In genomic region chr5:7053125-7053524, GRCh38 we compare ENCODE assay signal across 29 cellular contexts.
"Had no signal": no experiment of that assay in that cellular context is flagged by ENCODE, and none has a peak within 500 bp of the region (broad histone marks: within the 10 kb centered on the region; RNA-seq: fewer than 3 reads in every experiment).

No MANE protein-coding gene starts in this region.

- H3K27me3 ChIP-seq: colonic mucosa, dorsolateral prefrontal cortex, esophagus muscularis mucosa, esophagus squamous epithelium, foreskin keratinocyte, gastrocnemius medialis, gastroesophageal sphincter, heart left ventricle, heart right ventricle had no signal

- H3K36me3 ChIP-seq: colonic mucosa, esophagus muscularis mucosa, esophagus squamous epithelium, gastrocnemius medialis, gastroesophageal sphincter, heart left ventricle, heart right ventricle had no signal

- ATAC-seq: effector memory CD8-positive, alpha-beta T cell; esophagus mucosa; foreskin keratinocyte; gastrocnemius medialis; gastroesophageal sphincter; heart left ventricle; heart right ventricle had no signal

- H3K4me3 Mint-ChIP-seq: dendritic cell treated with granulocyte-macrophage colony-stimulating factor and Interleukin-4, amounts not matched to agents 40 ng/mL and 50 ng/mL, for 4 days; effector memory CD8-positive, alpha-beta T cell; endodermal cell had no signal

- H3K4me1 ChIP-seq: colonic mucosa, esophagus muscularis mucosa, esophagus squamous epithelium, foreskin keratinocyte, gastrocnemius medialis, gastroesophageal sphincter, heart left ventricle, heart right ventricle had no signal

- H3K27me3 Mint-ChIP-seq: dendritic cell treated with granulocyte-macrophage colony-stimulating factor and Interleukin-4, amounts not matched to agents 40 ng/mL and 50 ng/mL, for 4 days; effector memory CD8-positive, alpha-beta T cell had no signal

- FAIRE-seq: colon, endometrium, endothelial cell of umbilical vein, frontal cortex had no signal

- H3K4me3 ChIP-seq: colonic mucosa, coronary artery, dorsolateral prefrontal cortex, esophagus muscularis mucosa, esophagus squamous epithelium, gastrocnemius medialis, gastroesophageal sphincter, heart left ventricle, heart right ventricle had no signal

- H3K27ac ChIP-seq: colonic mucosa, coronary artery, epithelial cell of prostate, esophagus muscularis mucosa, esophagus squamous epithelium, foreskin keratinocyte, gastrocnemius medialis, gastroesophageal sphincter, heart left ventricle, heart right ventricle had no signal

- H3K9me3 ChIP-seq: colonic mucosa, esophagus muscularis mucosa, esophagus squamous epithelium, gastrocnemius medialis, gastroesophageal sphincter, heart left ventricle, heart right ventricle had no signal

- DNase-seq: colonic mucosa; cortex of kidney; dermis blood vessel endothelial cell; dorsolateral prefrontal cortex; effector CD4-positive, alpha-beta T cell; effector CD8-positive, alpha-beta T cell; effector memory CD4-positive, alpha-beta T cell; effector memory CD8-positive, alpha-beta T cell; endodermal cell; erythroblast; esophagus squamous epithelium; foreskin fibroblast; foreskin keratinocyte; foreskin melanocyte; gastrocnemius medialis; glutamatergic neuron; head of caudate nucleus; heart left ventricle; heart right ventricle had no signal

- H3K27ac Mint-ChIP-seq: dendritic cell treated with granulocyte-macrophage colony-stimulating factor and Interleukin-4, amounts not matched to agents 40 ng/mL and 50 ng/mL, for 4 days; effector memory CD8-positive, alpha-beta T cell; endodermal cell had no signal

- H3K4me1 Mint-ChIP-seq: endodermal cell had no signal
